8 cellular contexts compared by ENCODE assay signal in genomic region chr18:28175930-28176673, GRCh38.
A peak's percentile ranks its signal among the peaks of the same experiment; 100 is the strongest.
DNase-seq lines count a peak whose midpoint lies in the region; ATAC-seq and TF ChIP-seq lines count a peak whose summit lies in the region.

No MANE protein-coding gene starts in this region.

- peak overlapping the region; percentile 76 for H3K27ac ChIP-seq in DND-41 (ENCODE audit: low read length)

- peak; percentile 19 for TF ChIP-seq CTCF in DND-41 (IDR thresholded peaks at IDR 0.05; ENCODE audit: borderline replicate concordance, extremely low read depth, low read length, poor library complexity, severe bottlenecking)

- peak overlapping the region; percentile 45 for H2AFZ ChIP-seq in DND-41 (ENCODE audit: low read depth, low read length)

- H4K20me1 ChIP-seq in DND-41 (ENCODE audit: insufficient read depth, low read length): peaks cover 12% of the 10 kb centered on the region; the same call in 1 of the 2 replicates

- H3K9ac ChIP-seq in DND-41 (ENCODE audit: low read depth, low read length): peak overlapping the region; percentile 78

- H3K9me3 ChIP-seq in DND-41 (ENCODE audit: insufficient read depth, low read length, severe bottlenecking): peaks cover 4% of the 10 kb centered on the region

- H3K36me3 ChIP-seq in DND-41 (ENCODE audit: insufficient read depth, low read length): no peaks in the 10 kb centered on the region

- H3K79me2 ChIP-seq in DND-41 (ENCODE audit: insufficient read depth, low read length): peaks cover 55% of the 10 kb centered on the region

- peak overlapping the region; percentile 80 for H3K4me2 ChIP-seq in DND-41 (ENCODE audit: insufficient read depth, low read length)

- peak overlapping the region; percentile 56 to 68; a peak in 3 of 4 replicates for H3K4me3 ChIP-seq in DND-41 (ENCODE audit: low read depth in 1 of 2, low read length in 2 of 2)

- H3K27me3 ChIP-seq in DND-41 (ENCODE audit: insufficient read depth, low read length, poor library complexity): no peaks in the 10 kb centered on the region

- peak; percentile 56 for DNase-seq in DND-41
- peak; percentile 65 for DNase-seq in NCI-H1105 treated with DMSO at 0.1 percent for 48 hours (lab: John Stamatoyannopoulos, UW)
- peak; percentile 70 for DNase-seq in astrocyte of the hippocampus (ENCODE audit: low read depth, low spot score)
- peak; percentile 22 for DNase-seq in iPS-NIHi7 (ENCODE audit: extremely low spot score)
- DNase-seq in stimulated activated naive CD8-positive, alpha-beta T cell treated with anti-CD3 and anti-CD28 coated beads, Interleukin-15, Interleukin-2, amounts not matched to agents 100 U/mL and 50 U/mL, for 24 hours: peak; percentile 4
- no peak for DNase-seq in activated CD4-positive, alpha-beta T cell treated with anti-CD3 and anti-CD28 coated beads, Interleukin-2, amount 50 U/mL, for 48 hours

- ATAC-seq in DND-41 (ENCODE audit: insufficient read depth, low read depth): peak; percentile 35
- no peak for ATAC-seq in stimulated activated naive CD8-positive, alpha-beta T cell treated with anti-CD3 and anti-CD28 coated beads, Interleukin-15, Interleukin-2, amounts not matched to agents 100 U/mL and 50 U/mL, for 24 hours
- no peak for ATAC-seq in GM21529 (IDR thresholded peaks at IDR 0.05; ENCODE audit: unreplicated experiment)
- ATAC-seq in HG03439 (IDR thresholded peaks at IDR 0.05; ENCODE audit: unreplicated experiment): no peak

- peaks cover 28% of the 10 kb centered on the region for H3K4me1 ChIP-seq in DND-41 (ENCODE audit: insufficient read depth, low read length)

Comparison
In these comparisons a context has a peak if more than half of its experiments do, and no peak if none do; other contexts are left out.
1. DNase-seq: peak in DND-41 (single experiment), NCI-H1105 treated with DMSO at 0.1 percent for 48 hours (single experiment), astrocyte of the hippocampus (single experiment), iPS-NIHi7 (single experiment) and stimulated activated naive CD8-positive, alpha-beta T cell treated with anti-CD3 and anti-CD28 coated beads, Interleukin-15, Interleukin-2, amounts not matched to agents 100 U/mL and 50 U/mL, for 24 hours (single experiment); none in activated CD4-positive, alpha-beta T cell treated with anti-CD3 and anti-CD28 coated beads, Interleukin-2, amount 50 U/mL, for 48 hours (0 of 2).